Comparison of ENCODE assay signal across 8 cellular contexts in genomic region chr18:50819727-50820378, GRCh38. TPM values are rescaled to one million over a fixed set of nuclear protein-coding genes. Genes with fewer than 3 reads are reported as not detected.
DNase-seq lines count a peak whose midpoint lies in the region; ATAC-seq lines count a peak whose summit lies in the region.

Gene MRO (minus strand): TSS chr18:50820016. CDS start chr18:50809400, 10,616 bp downstream.

- peak within 1 kb of the TSS; percentile 70 for H3K27ac ChIP-seq in layer of hippocampus (ENCODE audit: low read depth, low read length)

- DNase-seq in Ammon's horn (ENCODE audit: low spot score) (peak; percentile 93), GM19238 (ENCODE audit: insufficient read length, low spot score) (peak; percentile 71), NCI-H446 treated with DMSO at 0.1 percent for 48 hours (lab: John Stamatoyannopoulos, UW) (peak; percentile 63), cerebellum (ENCODE audit: low spot score) (peak; percentile 90)
- DNase-seq in activated CD4-positive, CD25-positive, alpha-beta regulatory T cell treated with anti-CD3 and anti-CD28 coated beads, Interleukin-2, amount 50 U/mL, for 72 hours = peak; percentile 77
- peak; percentile 41 to 62 for DNase-seq in stimulated activated CD4-positive, alpha-beta T cell treated with anti-CD3 and anti-CD28 coated beads, Interleukin-1b, Interleukin-23, amount 100 ng/mL, for 1 hour (ENCODE audit: low read depth in 2 of 2)

- H3K27me3 ChIP-seq in layer of hippocampus (ENCODE audit: control insufficient read depth, insufficient read depth, low read length) = no peaks in the 10 kb centered on the region

- peak; percentile 97 for ATAC-seq in HG03432 (IDR thresholded peaks at IDR 0.05; ENCODE audit: unreplicated experiment)

RNA-seq across cellular contexts. Expression of gene MRO, which starts in this region (rescaled TPM):
- total RNA-seq in cerebellum = 1.00 TPM

Comparison
In these comparisons a context has a peak if more than half of its experiments do, and no peak if none do; other contexts are left out.
1. Peak in every context shown above with its lines: DNase-seq, ATAC-seq and H3K27ac ChIP-seq.
2. Peak in DNase-seq in cerebellum; RNA of the gene not detected or under 1 TPM.